Comparison of ENCODE assay signal across 8 cellular contexts in the genomic region with DNA sequence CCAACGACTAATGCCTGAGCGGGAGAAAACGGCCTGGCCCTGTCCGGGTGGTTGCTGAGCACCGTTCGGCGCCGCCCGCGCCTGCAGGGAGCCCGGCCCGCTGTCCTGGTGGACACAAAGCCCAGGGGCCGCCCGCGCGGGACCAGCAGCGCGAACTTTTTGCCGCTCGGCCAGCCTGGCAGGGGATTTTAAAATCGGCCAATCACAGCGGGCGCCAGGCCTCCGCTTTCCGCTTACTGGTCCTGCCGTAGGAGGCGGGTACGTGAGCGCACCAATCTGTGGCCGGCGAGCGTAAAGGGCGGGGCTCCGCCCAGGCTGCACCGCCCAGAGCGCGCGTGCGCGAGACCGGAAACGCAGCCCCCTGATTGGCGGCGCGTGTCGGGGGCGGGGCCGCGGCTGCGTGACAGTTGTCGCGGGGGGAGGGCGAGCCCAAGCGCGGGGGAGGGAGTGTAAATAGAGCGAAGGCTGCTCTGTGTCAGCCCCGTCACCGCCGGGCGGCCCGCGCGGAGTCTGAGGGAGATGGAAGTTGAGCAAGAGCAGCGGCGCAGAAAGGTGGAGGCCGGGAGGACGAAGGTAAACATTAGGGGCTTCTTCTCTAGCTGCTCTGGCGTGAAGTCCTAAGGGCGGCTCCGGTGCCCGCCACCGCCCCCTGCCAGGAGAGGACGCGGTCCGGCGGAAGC. TPM values are rescaled to one million over a fixed set of nuclear protein-coding genes. Genes with fewer than 3 reads are reported as not detected.
DNase-seq lines count a peak whose midpoint lies in the region; ATAC-seq and TF ChIP-seq lines count a peak whose summit lies in the region.

A gene (minus strand): TSS at position 161 of the 680 bp plus-strand sequence. CDS start 1,132 bp downstream, outside the sequence.
A gene with protein sequence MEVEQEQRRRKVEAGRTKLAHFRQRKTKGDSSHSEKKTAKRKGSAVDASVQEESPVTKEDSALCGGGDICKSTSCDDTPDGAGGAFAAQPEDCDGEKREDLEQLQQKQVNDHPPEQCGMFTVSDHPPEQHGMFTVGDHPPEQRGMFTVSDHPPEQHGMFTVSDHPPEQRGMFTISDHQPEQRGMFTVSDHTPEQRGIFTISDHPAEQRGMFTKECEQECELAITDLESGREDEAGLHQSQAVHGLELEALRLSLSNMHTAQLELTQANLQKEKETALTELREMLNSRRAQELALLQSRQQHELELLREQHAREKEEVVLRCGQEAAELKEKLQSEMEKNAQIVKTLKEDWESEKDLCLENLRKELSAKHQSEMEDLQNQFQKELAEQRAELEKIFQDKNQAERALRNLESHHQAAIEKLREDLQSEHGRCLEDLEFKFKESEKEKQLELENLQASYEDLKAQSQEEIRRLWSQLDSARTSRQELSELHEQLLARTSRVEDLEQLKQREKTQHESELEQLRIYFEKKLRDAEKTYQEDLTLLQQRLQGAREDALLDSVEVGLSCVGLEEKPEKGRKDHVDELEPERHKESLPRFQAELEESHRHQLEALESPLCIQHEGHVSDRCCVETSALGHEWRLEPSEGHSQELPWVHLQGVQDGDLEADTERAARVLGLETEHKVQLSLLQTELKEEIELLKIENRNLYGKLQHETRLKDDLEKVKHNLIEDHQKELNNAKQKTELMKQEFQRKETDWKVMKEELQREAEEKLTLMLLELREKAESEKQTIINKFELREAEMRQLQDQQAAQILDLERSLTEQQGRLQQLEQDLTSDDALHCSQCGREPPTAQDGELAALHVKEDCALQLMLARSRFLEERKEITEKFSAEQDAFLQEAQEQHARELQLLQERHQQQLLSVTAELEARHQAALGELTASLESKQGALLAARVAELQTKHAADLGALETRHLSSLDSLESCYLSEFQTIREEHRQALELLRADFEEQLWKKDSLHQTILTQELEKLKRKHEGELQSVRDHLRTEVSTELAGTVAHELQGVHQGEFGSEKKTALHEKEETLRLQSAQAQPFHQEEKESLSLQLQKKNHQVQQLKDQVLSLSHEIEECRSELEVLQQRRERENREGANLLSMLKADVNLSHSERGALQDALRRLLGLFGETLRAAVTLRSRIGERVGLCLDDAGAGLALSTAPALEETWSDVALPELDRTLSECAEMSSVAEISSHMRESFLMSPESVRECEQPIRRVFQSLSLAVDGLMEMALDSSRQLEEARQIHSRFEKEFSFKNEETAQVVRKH (N-terminal part only) (plus strand): TSS at position 447 of the 680 bp plus-strand sequence. CDS start 73 bp downstream, at position 520.

- peak within 1 kb of the TSS; percentile 85 for H3K9ac ChIP-seq in IMR-90 (ENCODE audit: low read depth, low read length)

- CTCF ChIA-PET in IMR-90 (lab: Yijun Ruan, JAX) (no interaction called here), OCI-LY7 (lab: Charles Lee; ENCODE audit: unreplicated experiment) (no interaction called here)

- peak within 1 kb of the TSS; percentile 85 for H2BK5ac ChIP-seq in IMR-90 (ENCODE audit: low read depth, low read length, poor library complexity, severe bottlenecking)

- no TSS peak for BruUV-seq in IMR-90 (replicated peaks; lab: Mats Ljungman, UMichigan)
- no TSS peak for BruUV-seq in OCI-LY7 (replicated peaks; lab: Mats Ljungman, UMichigan)

- H3K79me2 ChIP-seq in OCI-LY7 (ENCODE audit: insufficient read depth, low read depth, low read length): peaks cover 78% of the 10 kb centered on the region

- H3K4me1 ChIP-seq in IMR-90 (ENCODE audit: control insufficient read depth, insufficient read depth, low read length) (peaks cover 11% of the 10 kb centered on the region), OCI-LY7 (ENCODE audit: insufficient read depth, low read length, poor library complexity, severe bottlenecking) (peaks cover 30% of the 10 kb centered on the region)

- peak within 1 kb of the TSS; percentile 2; the same call in 1 of the 2 replicates for H2BK120ac ChIP-seq in IMR-90 (ENCODE audit: low read depth, low read length)

- peak within 1 kb of the TSS; percentile 87 for H3K4ac ChIP-seq in IMR-90 (ENCODE audit: low read depth, low read length)

- H2BK20ac ChIP-seq in IMR-90 (ENCODE audit: low read depth, low read length): no peak within 1 kb of the TSS

- TF ChIP-seq POLR2A in IMR-90 (IDR thresholded peaks at IDR 0.05; ENCODE audit: low read depth, low read length): peak; percentile 53; the same call in 1 of the 2 replicates

- dilution Hi-C loops in IMR-90 (cut with HindIII; ENCODE audit: low sequenced_read_pairs, unreplicated experiment): no loop called here

- no peaks in the 10 kb centered on the region for H3K27me3 ChIP-seq in IMR-90 (ENCODE audit: control insufficient read depth, insufficient read depth, low read length)

- ATAC-seq in GM21529 (IDR thresholded peaks at IDR 0.05; ENCODE audit: unreplicated experiment) (peak; percentile 79), IMR-90 (ENCODE audit: low read depth) (peak; percentile 85)

- peak within 1 kb of the TSS; percentile 57 to 79 for H4K8ac ChIP-seq in IMR-90 (ENCODE audit: low read depth in 2 of 2, low read length in 2 of 2)

- H4K5ac ChIP-seq in IMR-90 (ENCODE audit: low read depth, low read length): peak within 1 kb of the TSS; percentile 36

- H3K9me3 ChIP-seq in IMR-90 (ENCODE audit: control insufficient read depth, insufficient read depth, low read length) (no peaks in the 10 kb centered on the region), OCI-LY7 (ENCODE audit: low read length) (no peaks in the 10 kb centered on the region)

- peak within 1 kb of the TSS; percentile 91 for H3K14ac ChIP-seq in IMR-90 (replicated peaks; ENCODE audit: low read depth, low read length)

- no peaks in the 10 kb centered on the region for H3K9me2 ChIP-seq in OCI-LY7 (ENCODE audit: insufficient read depth, low read length)

- H2BK15ac ChIP-seq in IMR-90 (ENCODE audit: low read depth, low read length): no peak within 1 kb of the TSS; the same call in 2 of the 3 replicates

- H3K4me2 ChIP-seq in IMR-90 (ENCODE audit: low read depth, low read length) (peak within 1 kb of the TSS; percentile 96), OCI-LY7 (ENCODE audit: low read length) (peak within 1 kb of the TSS; percentile 93)

- peak within 1 kb of the TSS; percentile 63 for H4K91ac ChIP-seq in IMR-90 (ENCODE audit: insufficient read depth, low read depth, low read length)

- peak within 1 kb of the TSS; percentile 98 for H2AK9ac ChIP-seq in IMR-90 (replicated peaks; ENCODE audit: low read depth, low read length, poor library complexity)

- H3K9me1 ChIP-seq in IMR-90 (ENCODE audit: insufficient read depth, low read length): peaks cover 9% of the 10 kb centered on the region; the same call in 1 of the 2 replicates

- peak within 1 kb of the TSS; percentile 77 for H3K56ac ChIP-seq in IMR-90 (ENCODE audit: extremely low read depth, insufficient read depth, low read length)

- intact Hi-C loops in IMR-90 (cut with micrococcal nuclease) (loop anchor here (10.0 kb wide), 1 partner anchor 349 kb away; no protein-coding TSS in a partner anchor), OCI-LY7 (cut with micrococcal nuclease; ENCODE audit: unreplicated experiment) (loop anchor here (1.0 to 2.0 kb wide), 4 partner anchors 33 to 134 kb away; a partner anchor contains a TSS)

- 0% methylated on average over 28 of the region's 76 CpGs; no CpG with 5 or more reads in 1 of the 2 experiments for WGBS in IMR-90 (ENCODE audit: extremely low coverage in 2 of 2, insufficient read length in 1 of 2), 2 experiments

- peak within 1 kb of the TSS; percentile 85 for H3K4me3 ChIP-seq in IMR-90 (ENCODE audit: insufficient read depth, low read depth, low read length)
- H3K4me3 ChIP-seq in OCI-LY7 (ENCODE audit: low read depth, low read length, poor library complexity, severe bottlenecking): peak within 1 kb of the TSS; percentile 86
- H3K4me3 ChIP-seq in epithelial cell of esophagus (ENCODE audit: low read length): peak within 1 kb of the TSS; percentile 90

- H3K79me1 ChIP-seq in IMR-90 (ENCODE audit: low read depth in 1 of 2, low read length in 2 of 2): peaks cover 19 to 60% of the 10 kb centered on the region in 2 experiments

- H3K18ac ChIP-seq in IMR-90 (ENCODE audit: low read depth, low read length): no peak within 1 kb of the TSS

- POLR2A ChIA-PET in IMR-90 (lab: Charles Lee; ENCODE audit: unreplicated experiment): no interaction called here
- POLR2A ChIA-PET in OCI-LY7 (lab: Charles Lee): interaction anchor here (0.7 to 1.1 kb wide), 2 partner anchors 13 to 34 kb away, joined by 3 to 4 read pairs; no protein-coding TSS in a partner anchor

- in situ Hi-C loops in IMR-90 (cut with MboI; ENCODE audit: low sequenced_read_pairs): no loop called here

- peak within 1 kb of the TSS; percentile 76 for H3K27ac ChIP-seq in IMR-90 (ENCODE audit: insufficient read depth, low read length)
- H3K27ac ChIP-seq in OCI-LY7 (ENCODE audit: low read depth, low read length, poor library complexity, severe bottlenecking): peak within 1 kb of the TSS; percentile 88

- H3K23ac ChIP-seq in IMR-90 (ENCODE audit: low read depth, low read length): peak within 1 kb of the TSS; percentile 77

- peak within 1 kb of the TSS; percentile 71 for H2AK5ac ChIP-seq in IMR-90 (ENCODE audit: low read depth, low read length)

- H4K20me1 ChIP-seq in IMR-90 (ENCODE audit: insufficient read depth, low read length): peaks cover 13% of the 10 kb centered on the region
- peaks cover 29% of the 10 kb centered on the region for H4K20me1 ChIP-seq in OCI-LY7 (ENCODE audit: insufficient read depth, low read length)

- TF ChIP-seq CTCF in IMR-90 (conservative IDR thresholded peaks at IDR 0.05; ENCODE audit: low read depth, low read length) (no peak), OCI-LY7 (conservative IDR thresholded peaks at IDR 0.05; ENCODE audit: low read length) (no peak), epithelial cell of esophagus (IDR thresholded peaks at IDR 0.05; ENCODE audit: insufficient read depth, low read depth, low read length, missing control alignments) (no peak)

- H2AFZ ChIP-seq in IMR-90 (replicated peaks; ENCODE audit: low read length, poor library complexity): peak within 1 kb of the TSS; percentile 93
- H2AFZ ChIP-seq in OCI-LY7 (ENCODE audit: low read length): peak within 1 kb of the TSS; percentile 64; the same call in 1 of the 2 replicates

- no peak for TF ChIP-seq RAD21 in IMR-90 (IDR thresholded peaks at IDR 0.05; ENCODE audit: low read length)

- peaks cover 3% of the 10 kb centered on the region for H3K36me3 ChIP-seq in IMR-90 (ENCODE audit: control insufficient read depth, insufficient read depth, low read length)
- H3K36me3 ChIP-seq in OCI-LY7 (ENCODE audit: insufficient read depth, low read length): peaks cover 63% of the 10 kb centered on the region

- peak; percentile 95 for DNase-seq in DMS 273 treated with DMSO at 0.1 percent for 48 hours (lab: John Stamatoyannopoulos, UW)
- DNase-seq in IMR-90: peak; percentile 97
- DNase-seq in OCI-LY7 (ENCODE audit: low spot score): peak; percentile 98
- peak; percentile 98 for DNase-seq in activated CD8-positive, alpha-beta memory T cell treated with anti-CD3 and anti-CD28 coated beads, Interleukin-2, amount 50 U/mL, for 48 hours
- peak; percentile 98 for DNase-seq in epithelial cell of esophagus (ENCODE audit: low read depth)
- DNase-seq in middle frontal gyrus (ENCODE audit: extremely low spot score, low spot score): peak; percentile 93
- peak; percentile 94 to 95 for DNase-seq in stimulated activated CD8-positive, alpha-beta memory T cell treated with anti-CD3 and anti-CD28 coated beads, Interleukin-2, amount 100 ng/mL, for 1 hour (ENCODE audit: low read depth in 2 of 2)

RNA-seq across cellular contexts. Expression of the first gene that starts in this region (rescaled TPM):
- total RNA-seq in IMR-90 (2012; rRNA removed) (2.5 and 2.7 TPM in 2 replicates), OCI-LY7 (2022) (141 and 172 TPM in 2 replicates)
- 5.3 and 6.2 TPM in 2 replicates for polyA plus RNA-seq in IMR-90 (2012; rRNA removed)
- 2.8 and 3.1 TPM in 2 replicates for polyA plus RNA-seq in IMR-90 (2012; cell fraction: cytosol; rRNA removed)
- 20.8 and 32.3 TPM in 2 replicates for polyA plus RNA-seq in IMR-90 (2012; cell fraction: nucleus; rRNA removed; ENCODE audit: low replicate concordance)
- total RNA-seq in OCI-LY7 (2014; rRNA removed; shearing (Covaris generic)): 102 and 112 TPM in 2 replicates

RNA-seq across cellular contexts. Expression of the second gene that starts in this region (rescaled TPM):
- total RNA-seq in IMR-90 (2012; rRNA removed): 10.0 and 14.2 TPM in 2 replicates
- polyA plus RNA-seq in IMR-90 (2012; rRNA removed): 19.4 and 19.5 TPM in 2 replicates
- 7.2 and 7.8 TPM in 2 replicates for polyA plus RNA-seq in IMR-90 (2012; cell fraction: cytosol; rRNA removed)
- polyA plus RNA-seq in IMR-90 (2012; cell fraction: nucleus; rRNA removed; ENCODE audit: low replicate concordance): 49.9 and 70.7 TPM in 2 replicates
- total RNA-seq in OCI-LY7 (2014; rRNA removed; shearing (Covaris generic)): 41.5 and 48.4 TPM in 2 replicates
- total RNA-seq in OCI-LY7 (2022): 75.8 and 84.1 TPM in 2 replicates

Comparison
In these comparisons a context has a peak if more than half of its experiments do, and no peak if none do; other contexts are left out.
1. Peak in every context shown above with its lines: DNase-seq, ATAC-seq, H3K4me3 ChIP-seq and H3K27ac ChIP-seq.
2. RNA of the first gene that starts in this region (total RNA-seq): 102 to 172 TPM in OCI-LY7; 2.5 to 2.7 TPM in IMR-90; every median in the first group is over 10 times any median in the second.